1 cellular context compared by ENCODE assay signal in genomic region chr9:108885643-108886348, GRCh38.
TF ChIP-seq lines count a peak whose summit lies in the region.

No MANE protein-coding gene starts in this region.

TF ChIP-seq in HepG2, 621 proteins besides CTCF, POLR2A, EP300 and RAD21 (continued from another document and continues in another):
- TF ChIP-seq ZNF800 (CRISPR knock-in tag; IDR thresholded peaks at IDR 0.05) (peak; percentile 22; the same call in 1 of the 2 replicates), TBL1XR1 (IDR thresholded peaks at IDR 0.05; ENCODE audit: borderline replicate concordance, low read length, partially characterized antibody) (peak; percentile 80), ZNF142 (CRISPR knock-in tag; IDR thresholded peaks at IDR 0.05) (no peak), TIGD3 (CRISPR knock-in tag; IDR thresholded peaks at IDR 0.05; ENCODE audit: borderline replicate concordance) (peak; percentile 49; the same call in 1 of the 2 replicates), ERF (CRISPR knock-in tag; IDR thresholded peaks at IDR 0.05) (peak; percentile 95), ZBTB4 (CRISPR knock-in tag; IDR thresholded peaks at IDR 0.05; ENCODE audit: borderline replicate concordance) (0 out of 2 replicates have a peak, but pooled peaks have one; percentile 65), ZNF747 (CRISPR knock-in tag; IDR thresholded peaks at IDR 0.05; ENCODE audit: borderline replicate concordance) (peak; percentile 87; the same call in 1 of the 2 replicates), FOXJ3 (CRISPR knock-in tag; IDR thresholded peaks at IDR 0.05; ENCODE audit: borderline replicate concordance) (peak; percentile 98), RCOR2 (CRISPR knock-in tag; IDR thresholded peaks at IDR 0.05) (peak; percentile 93), ZNF468 (CRISPR knock-in tag; IDR thresholded peaks at IDR 0.05) (no peak), BCL3 (CRISPR knock-in tag; IDR thresholded peaks at IDR 0.05) (peak; percentile 90; the same call in 1 of the 2 replicates), FOSL2 (CRISPR knock-in tag; IDR thresholded peaks at IDR 0.05) (peak; percentile 100), ZNF574 (CRISPR knock-in tag; IDR thresholded peaks at IDR 0.05) (peak; percentile 85), ZNF121 (CRISPR knock-in tag; IDR thresholded peaks at IDR 0.05) (peak; percentile 68), MIER3 (CRISPR knock-in tag; IDR thresholded peaks at IDR 0.05; ENCODE audit: borderline replicate concordance) (peak; percentile 95; the same call in 1 of the 2 replicates), ZNF253 (CRISPR knock-in tag; IDR thresholded peaks at IDR 0.05; ENCODE audit: borderline replicate concordance) (no peak), PTBP1 (IDR thresholded peaks at IDR 0.05; ENCODE audit: low read depth, low read length, poor library complexity, severe bottlenecking) (no peak), ZNF773 (CRISPR knock-in tag; IDR thresholded peaks at IDR 0.05; ENCODE audit: borderline replicate concordance) (no peak), ZNF670 (CRISPR knock-in tag; IDR thresholded peaks at IDR 0.05; ENCODE audit: borderline replicate concordance) (no peak; the same call in 1 of the 2 replicates), NCOR1 (IDR thresholded peaks at IDR 0.05; ENCODE audit: borderline replicate concordance, low read length) (peak; percentile 95; the same call in 1 of the 2 replicates), TFDP1 (CRISPR knock-in tag; IDR thresholded peaks at IDR 0.05; ENCODE audit: borderline replicate concordance) (no peak; the same call in 1 of the 2 replicates), ZMYM4 (CRISPR knock-in tag; IDR thresholded peaks at IDR 0.05) (peak; percentile 68), ZSCAN5A (CRISPR knock-in tag; IDR thresholded peaks at IDR 0.05; ENCODE audit: borderline replicate concordance) (peak; percentile 75; the same call in 1 of the 2 replicates), ZNF580 (CRISPR knock-in tag; IDR thresholded peaks at IDR 0.05; ENCODE audit: borderline replicate concordance, low read depth) (peak; percentile 88), FOXK1 (CRISPR knock-in tag; IDR thresholded peaks at IDR 0.05; ENCODE audit: borderline replicate concordance, low read depth) (peak; percentile 94), IKZF1 (IDR thresholded peaks at IDR 0.05) (no peak), JUNB (CRISPR knock-in tag; IDR thresholded peaks at IDR 0.05; ENCODE audit: borderline replicate concordance) (peak; percentile 99), ZNF674 (CRISPR knock-in tag; IDR thresholded peaks at IDR 0.05; ENCODE audit: low read depth) (no peak), AFF4 (CRISPR knock-in tag; IDR thresholded peaks at IDR 0.05) (peak; percentile 97)
